8 cellular contexts compared by ENCODE assay signal in genomic region chr7:116122972-116123595, GRCh38.
A peak's percentile ranks its signal among the peaks of the same experiment; 100 is the strongest.
DNase-seq lines count a peak whose midpoint lies in the region; ATAC-seq and TF ChIP-seq lines count a peak whose summit lies in the region.

No MANE protein-coding gene starts in this region.

- H3K36me3 ChIP-seq in GM06990 (ENCODE audit: control insufficient read depth, insufficient read depth, low read length), result no peaks in the 10 kb centered on the region
- H3K36me3 ChIP-seq in NT2/D1 (ENCODE audit: insufficient read depth, insufficient read length, low read length), result no peaks in the 10 kb centered on the region
- no peaks in the 10 kb centered on the region for H3K36me3 ChIP-seq in endodermal cell (ENCODE audit: control insufficient read depth, insufficient read depth, low read length)

- H3K27ac Mint-ChIP-seq in endodermal cell, result no peak overlapping the region
- H3K27ac Mint-ChIP-seq in osteocyte (ENCODE audit: unreplicated experiment), result no peak overlapping the region

- H3K4me3 Mint-ChIP-seq in endodermal cell (no peak overlapping the region), osteocyte (ENCODE audit: unreplicated experiment) (no peak overlapping the region)

- no peaks in the 10 kb centered on the region for H3K9me3 ChIP-seq in NT2/D1 (ENCODE audit: insufficient read depth, low read length)
- H3K9me3 ChIP-seq in endodermal cell (ENCODE audit: control insufficient read depth, low read length), result no peaks in the 10 kb centered on the region

- H3K4me1 ChIP-seq in NT2/D1 (ENCODE audit: insufficient read depth, insufficient read length), result no peaks in the 10 kb centered on the region
- no peaks in the 10 kb centered on the region for H3K4me1 ChIP-seq in endodermal cell (ENCODE audit: control insufficient read depth, insufficient read depth, low read length)

- ATAC-seq in HG02678 (IDR thresholded peaks at IDR 0.05; ENCODE audit: unreplicated experiment), result peak; percentile 72

- H3K27me3 Mint-ChIP-seq in endodermal cell (ENCODE audit: insufficient read depth) (no peaks in the 10 kb centered on the region), osteocyte (ENCODE audit: unreplicated experiment) (peaks cover 16% of the 10 kb centered on the region)

- H3K9me3 Mint-ChIP-seq in endodermal cell (peaks cover 5% of the 10 kb centered on the region), osteocyte (ENCODE audit: unreplicated experiment) (peaks cover 5% of the 10 kb centered on the region)

- H3K36me3 Mint-ChIP-seq in endodermal cell (ENCODE audit: low read depth) (no peaks in the 10 kb centered on the region), osteocyte (ENCODE audit: unreplicated experiment) (peaks cover 6% of the 10 kb centered on the region)

- no peak overlapping the region for H3K9ac ChIP-seq in NT2/D1 (ENCODE audit: insufficient read length, low read depth)
- no peak overlapping the region for H3K9ac ChIP-seq in endodermal cell (ENCODE audit: extremely low read depth, low read length, poor library complexity, severe bottlenecking)

- H3K4me1 Mint-ChIP-seq in endodermal cell (no peaks in the 10 kb centered on the region), osteocyte (ENCODE audit: unreplicated experiment) (peaks cover 3% of the 10 kb centered on the region)

- 75 to 78% methylated on average over 2 to 3 of the region's 3 CpGs for WGBS in endodermal cell (ENCODE audit: insufficient coverage in 1 of 2, insufficient read length in 1 of 2), 2 experiments

- no peak for DNase-seq in GM06990 (ENCODE audit: extremely low read depth, insufficient read length)
- DNase-seq in NT2/D1 (ENCODE audit: low read depth, low spot score), result peak; percentile 9
- DNase-seq in endodermal cell, result no peak
- DNase-seq in osteocyte (ENCODE audit: extremely low spot score, unreplicated experiment), result no peak
- DNase-seq in 8988T, result no peak
- DNase-seq in activated effector memory CD4-positive, alpha-beta T cell treated with Interleukin-2 at 50 U/mL for 16 hours, result no peak
- DNase-seq in ecto neural progenitor cell (ENCODE audit: low spot score), result no peak

- no peak overlapping the region for H3K4me3 ChIP-seq in GM06990 (replicated peaks; ENCODE audit: low read depth, low read length)
- H3K4me3 ChIP-seq in NT2/D1 (ENCODE audit: insufficient read length, low read depth), result no peak overlapping the region
- no peak overlapping the region for H3K4me3 ChIP-seq in endodermal cell (ENCODE audit: low read length)

- H3K27ac ChIP-seq in endodermal cell (ENCODE audit: low read depth, low read length), result no peak overlapping the region

- TF ChIP-seq CTCF in GM06990 (IDR thresholded peaks at IDR 0.05; ENCODE audit: insufficient read depth, low read length, poor library complexity, severe bottlenecking) (peak; percentile 72), endodermal cell (conservative IDR thresholded peaks at IDR 0.05) (peak; percentile 84), osteocyte (IDR thresholded peaks at IDR 0.05) (peak; percentile 80)

- H3K27me3 ChIP-seq in GM06990 (replicated peaks; ENCODE audit: control insufficient read depth, insufficient read depth, low read length) (no peaks in the 10 kb centered on the region), NT2/D1 (ENCODE audit: insufficient read depth, insufficient read length) (no peaks in the 10 kb centered on the region), endodermal cell (ENCODE audit: control insufficient read depth, insufficient read depth, low read length, poor library complexity, severe bottlenecking) (no peaks in the 10 kb centered on the region)
